19 cellular contexts compared by ENCODE assay signal in genomic region chr7:2545746-2546425, GRCh38.
"Had no signal": no experiment of that assay in that cellular context is flagged by ENCODE, and none has a peak within 500 bp of the region (broad histone marks: within the 10 kb centered on the region; RNA-seq: fewer than 3 reads in every experiment).

No MANE protein-coding gene starts in this region.

- H3K27me3 ChIP-seq: brain microvascular endothelial cell, left lung, neutrophil, uterus had no signal

- H3K27ac Mint-ChIP-seq: activated CD4-positive, alpha-beta T cell treated with anti-CD3 and anti-CD28 coated beads, Interleukin-2, amount 10 ng/mL, durations not matched to agents 7 days and 5 days; activated CD8-positive, alpha-beta T cell treated with anti-CD3 and anti-CD28 coated beads, Interleukin-2, amount 10 ng/mL, durations not matched to agents 7 days and 5 days; memory B cell; stimulated activated naive B cell treated with anti-CD40 and anti-IgM and Interleukin-4, amounts not matched to agents 10 μg/mL and 1 μg/mL and 100 μg/mL, for 72 hours had no signal

- ATAC-seq: activated CD4-positive, CD25-positive, alpha-beta regulatory T cell treated with anti-CD3 and anti-CD28 coated beads, Interleukin-2, amount 50 U/mL, for 24 hours; activated CD8-positive, alpha-beta T cell treated with anti-CD3 and anti-CD28 coated beads, Interleukin-2, amount 10 ng/mL, durations not matched to agents 7 days and 5 days; activated T-cell treated with anti-CD3 and anti-CD28 coated beads, Interleukin-2, amount 50 U/mL, for 4 hours; left lung; naive thymus-derived CD4-positive, alpha-beta T cell; stimulated activated naive B cell treated with anti-CD40 and anti-IgM and Interleukin-4, amounts not matched to agents 10 μg/mL and 1 μg/mL and 100 μg/mL, for 72 hours had no signal

- H3K36me3 ChIP-seq: uterus had no signal

- H3K9me3 ChIP-seq: left lung, neutrophil, uterus had no signal

- H3K27me3 Mint-ChIP-seq: activated CD4-positive, alpha-beta T cell treated with anti-CD3 and anti-CD28 coated beads, Interleukin-2, amount 10 ng/mL, durations not matched to agents 7 days and 5 days; central memory CD8-positive, alpha-beta T cell; memory B cell; naive thymus-derived CD4-positive, alpha-beta T cell; stimulated activated naive B cell treated with anti-CD40 and anti-IgM and Interleukin-4, amounts not matched to agents 10 μg/mL and 1 μg/mL and 100 μg/mL, for 72 hours had no signal

- H3K4me3 ChIP-seq: coronary artery, left lung, uterus had no signal

- H3K4me3 Mint-ChIP-seq: activated CD4-positive, alpha-beta T cell treated with anti-CD3 and anti-CD28 coated beads, Interleukin-2, amount 10 ng/mL, durations not matched to agents 7 days and 5 days; activated CD8-positive, alpha-beta T cell treated with anti-CD3 and anti-CD28 coated beads, Interleukin-2, amount 10 ng/mL, durations not matched to agents 7 days and 5 days; activated T-cell treated with anti-CD3 and anti-CD28 coated beads, Interleukin-2, amount 50 U/mL, for 4 hours; central memory CD8-positive, alpha-beta T cell; memory B cell; naive thymus-derived CD4-positive, alpha-beta T cell; stimulated activated naive B cell treated with anti-CD40 and anti-IgM and Interleukin-4, amounts not matched to agents 10 μg/mL and 1 μg/mL and 100 μg/mL, for 72 hours had no signal

- H3K4me1 ChIP-seq: left lung, parathyroid adenoma, uterus had no signal

- H3K79me2 ChIP-seq: parathyroid adenoma had no signal

- H2AFZ ChIP-seq: parathyroid adenoma had no signal

- H3K27ac ChIP-seq: brain microvascular endothelial cell, coronary artery, left lung, neutrophil, parathyroid adenoma, uterus had no signal

- DNase-seq: activated CD4-positive, alpha-beta T cell treated with anti-CD3 and anti-CD28 coated beads, Interleukin-2, amount 10 ng/mL, durations not matched to agents 7 days and 5 days; activated CD8-positive, alpha-beta memory T cell treated with anti-CD3 and anti-CD28 coated beads, Interleukin-2, amount 50 U/mL, for 4 hours; activated CD8-positive, alpha-beta T cell treated with anti-CD3 and anti-CD28 coated beads, Interleukin-2, amount 10 ng/mL, durations not matched to agents 7 days and 5 days; activated naive CD4-positive, alpha-beta T cell treated with anti-CD3 and anti-CD28 coated beads, Interleukin-2, amount 50 U/mL, for 16 hours; activated T-cell treated with anti-CD3 and anti-CD28 coated beads, Interleukin-2, amount 50 U/mL, for 4 hours; brain microvascular endothelial cell; foreskin melanocyte; kidney; naive thymus-derived CD4-positive, alpha-beta T cell; stimulated activated naive B cell treated with anti-CD40 and anti-IgM and Interleukin-4, amounts not matched to agents 10 μg/mL and 1 μg/mL and 100 μg/mL, for 72 hours; T1000; uterus had no signal

- H3K9me3 Mint-ChIP-seq: activated CD4-positive, alpha-beta T cell treated with anti-CD3 and anti-CD28 coated beads, Interleukin-2, amount 10 ng/mL, durations not matched to agents 7 days and 5 days; activated T-cell treated with anti-CD3 and anti-CD28 coated beads, Interleukin-2, amount 50 U/mL, for 4 hours; central memory CD8-positive, alpha-beta T cell; memory B cell; stimulated activated naive B cell treated with anti-CD40 and anti-IgM and Interleukin-4, amounts not matched to agents 10 μg/mL and 1 μg/mL and 100 μg/mL, for 72 hours had no signal
